Comparison of ENCODE assay signal across 24 cellular contexts in the genomic region with DNA sequence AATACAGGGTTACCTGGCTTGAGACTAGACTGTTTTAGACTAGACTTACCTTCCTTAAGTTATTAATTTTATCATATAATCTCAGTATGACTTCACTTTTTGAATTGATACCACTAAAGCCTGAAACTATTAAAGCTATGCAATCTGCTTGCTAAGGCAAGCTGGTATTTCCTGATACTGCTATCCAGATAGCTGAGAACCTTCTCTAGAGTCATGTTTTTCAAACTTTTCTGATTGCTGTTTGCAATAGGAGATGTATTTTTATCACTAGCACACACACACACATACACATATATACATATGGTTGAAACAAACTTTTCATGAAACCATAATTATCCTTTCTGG. TPM values are rescaled to one million over a fixed set of nuclear protein-coding genes. Genes with fewer than 3 reads are reported as not detected.
A peak's percentile ranks its signal among the peaks of the same experiment; 100 is the strongest.
DNase-seq lines count a peak whose midpoint lies in the region; ATAC-seq, FAIRE-seq and TF ChIP-seq lines count a peak whose summit lies in the region.
"Had no signal": no experiment of that assay in that cellular context is flagged by ENCODE, and none has a peak within 500 bp of the region (broad histone marks: within the 10 kb centered on the region; RNA-seq: fewer than 3 reads in every experiment).

No MANE protein-coding gene starts in this region.

- intact Hi-C loops in pancreas (cut with DNase I): no loop called here

- FAIRE-seq in pancreas (lab: Jason Lieb, UNC): no peak
- FAIRE-seq: H1, keratinocyte, urothelium cell line had no signal

- H3K9me3 ChIP-seq in RWPE2 (ENCODE audit: severe bottlenecking) (no peaks in the 10 kb centered on the region), pancreas (no peaks in the 10 kb centered on the region), WERI-Rb-1 (ENCODE audit: severe bottlenecking) (no peaks in the 10 kb centered on the region)
- H3K9me3 ChIP-seq: gastrocnemius medialis had no signal

- H3K4me1 ChIP-seq in RWPE2 (ENCODE audit: insufficient read depth, poor library complexity, severe bottlenecking) (peaks cover 18% of the 10 kb centered on the region), pancreas (peaks cover under 1 to 10% (median 7%) of the 10 kb centered on the region in 3 donors)

- DNase-seq in AG10803 (ENCODE audit: low read depth) (peak; percentile 60), RWPE2 (ENCODE audit: low spot score) (no peak), epithelial cell of prostate (ENCODE audit: low read depth, low spot score) (no peak), pancreas (no peak), GM19238 (ENCODE audit: insufficient read length, low spot score) (no peak), HuH-7 (ENCODE audit: low spot score) (no peak), WERI-Rb-1 (no peak)
- DNase-seq in stimulated activated CD4-positive, alpha-beta T cell treated with anti-CD3 and anti-CD28 coated beads, Interleukin-4, amount 100 ng/mL, for 1 hour: no peak
- DNase-seq: ACHN; activated CD4-positive, alpha-beta T cell treated with anti-CD3 and anti-CD28 coated beads, Interleukin-2, amount 50 U/mL, for 4 hours; activated CD8-positive, alpha-beta memory T cell treated with anti-CD3 and anti-CD28 coated beads, Interleukin-2, amount 50 U/mL, for 48 hours; C1 segment of cervical spinal cord; dorsolateral prefrontal cortex; KG1; naive B cell; NCI-H2171; NCI-H526; nucleus accumbens; T-helper 9 cell had no signal

- TF ChIP-seq CTCF in AG10803 (conservative IDR thresholded peaks at IDR 0.05; ENCODE audit: low read length) (no peak), RWPE2 (IDR thresholded peaks at IDR 0.05; ENCODE audit: poor library complexity, severe bottlenecking) (no peak), pancreas (IDR thresholded peaks at IDR 0.05) (no peak), WERI-Rb-1 (IDR thresholded peaks at IDR 0.05; ENCODE audit: low read depth, low read length) (no peak)

- H3K27ac ChIP-seq in RWPE2 (ENCODE audit: poor library complexity, severe bottlenecking) (peak overlapping the region; percentile 57), epithelial cell of prostate (peak overlapping the region; percentile 2), pancreas (peak overlapping the region in 2 of 4 donors; percentile 13 to 25), WERI-Rb-1 (no peak overlapping the region)
- H3K27ac ChIP-seq: gastrocnemius medialis had no signal

- ATAC-seq in RWPE2 (ENCODE audit: low read depth) (no peak), pancreas (peak; percentile 17 to 73 (median 58))
- ATAC-seq: gastrocnemius medialis, WTC11 had no signal

- H3K36me3 ChIP-seq in RWPE2 (ENCODE audit: low read depth) (no peaks in the 10 kb centered on the region), pancreas (no peaks in the 10 kb centered on the region), WERI-Rb-1 (no peaks in the 10 kb centered on the region)
- H3K36me3 ChIP-seq: gastrocnemius medialis had no signal

- H3K27me3 ChIP-seq in RWPE2 (ENCODE audit: insufficient read depth, poor library complexity, severe bottlenecking) (no peaks in the 10 kb centered on the region), pancreas (no peaks in the 10 kb centered on the region), WERI-Rb-1 (ENCODE audit: insufficient read depth, low read depth, severe bottlenecking) (no peaks in the 10 kb centered on the region)
- H3K27me3 ChIP-seq: dorsolateral prefrontal cortex, gastrocnemius medialis had no signal

- H3K4me3 ChIP-seq in AG10803 (ENCODE audit: low read length) (no peak overlapping the region), RWPE2 (ENCODE audit: severe bottlenecking) (no peak overlapping the region), pancreas (no peak overlapping the region), WERI-Rb-1 (ENCODE audit: low read depth, low read length) (no peak overlapping the region)
- H3K4me3 ChIP-seq: dorsolateral prefrontal cortex, gastrocnemius medialis had no signal

RNA-seq across cellular contexts. Expression of a gene that starts 9.3 kb away (rescaled TPM):
- total RNA-seq in pancreas: 10 to 100 TPM; 22.1 to 45.1 (median 28.1) TPM
- 10 to 100 TPM; 19.7 to 27.9 TPM for polyA plus RNA-seq in pancreas
